ENCODE assay signal across 23 cellular contexts in the genomic region with DNA sequence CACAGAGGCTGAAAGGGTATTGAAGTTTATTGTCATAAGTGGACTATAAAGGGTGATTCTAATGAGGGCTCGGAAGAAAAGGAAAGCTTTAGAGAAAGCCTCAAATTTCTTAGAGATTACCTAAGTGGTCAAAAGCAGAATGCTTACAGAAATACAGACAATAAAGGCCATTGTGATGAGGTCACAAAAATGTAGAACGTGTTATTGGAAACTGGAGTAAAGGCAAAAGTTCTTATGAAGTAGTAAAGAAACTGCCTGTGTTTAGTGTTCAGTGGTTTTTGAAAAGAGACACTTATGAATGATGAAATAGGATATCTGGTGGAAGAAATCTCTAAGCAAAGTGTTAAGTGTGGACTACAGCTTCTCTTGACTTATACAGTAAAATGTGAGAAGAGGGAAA.
DNase-seq lines count a peak whose midpoint lies in the region; ATAC-seq, FAIRE-seq and TF ChIP-seq lines count a peak whose summit lies in the region.
"Had no signal": no experiment of that assay in that cellular context is flagged by ENCODE, and none has a peak within 500 bp of the region (broad histone marks: within the 10 kb centered on the region; RNA-seq: fewer than 3 reads in every experiment).

No MANE protein-coding gene starts in this region.

- no peaks in the 10 kb centered on the region for H3K9me3 ChIP-seq in smooth muscle cell (replicated peaks; ENCODE audit: low read depth)
- no peaks in the 10 kb centered on the region for H3K9me3 ChIP-seq in pancreas
- no peaks in the 10 kb centered on the region for H3K9me3 ChIP-seq in CD4-positive, alpha-beta T cell (ENCODE audit: control insufficient read depth, low read length)
- H3K9me3 ChIP-seq: A549 had no signal

- intact Hi-C loops in pancreas (cut with DNase I), result no loop called here
- intact Hi-C loops in CD4-positive, alpha-beta T cell (cut with DNase I, micrococcal nuclease), result no loop called here

- H3K4me1 Mint-ChIP-seq in CD4-positive, alpha-beta T cell (ENCODE audit: low read depth), result no peaks in the 10 kb centered on the region
- H3K4me1 Mint-ChIP-seq: B cell, CD14-positive monocyte had no signal

- no peaks in the 10 kb centered on the region for H4K20me1 ChIP-seq in smooth muscle cell (ENCODE audit: low read depth)

- WGBS in smooth muscle cell (ENCODE audit: low lambda C conversion rate), result 49% methylated on average over 2 of the region's 2 CpGs
- 83 to 96% methylated on average over 2 of the region's 2 CpGs for WGBS in pancreas, 2 donors

- CTCF ChIA-PET in CD4-positive, alpha-beta T cell (lab: Charles Lee), result no interaction called here

- no peaks in the 10 kb centered on the region for H3K4me1 ChIP-seq in smooth muscle cell (ENCODE audit: low read depth)
- peaks cover 0 to 11% (median 6%) of the 10 kb centered on the region in 3 donors for H3K4me1 ChIP-seq in pancreas
- H3K4me1 ChIP-seq: A549 had no signal

- no peak for FAIRE-seq in pancreas (lab: Jason Lieb, UNC)
- FAIRE-seq: A549 had no signal

- no peaks in the 10 kb centered on the region for H3K27me3 Mint-ChIP-seq in CD4-positive, alpha-beta T cell
- H3K27me3 Mint-ChIP-seq: B cell had no signal

- H3K27ac ChIP-seq in smooth muscle cell (ENCODE audit: low read depth), result peak overlapping the region; percentile 48
- no peak overlapping the region for H3K27ac ChIP-seq in pancreas
- H3K27ac ChIP-seq in CD4-positive, alpha-beta T cell (ENCODE audit: low read depth, low read length), result no peak overlapping the region
- H3K27ac ChIP-seq: A549 had no signal

- POLR2A ChIA-PET in CD4-positive, alpha-beta T cell (lab: Charles Lee), result no interaction called here

- no peak overlapping the region for H3K27ac Mint-ChIP-seq in CD4-positive, alpha-beta T cell
- H3K27ac Mint-ChIP-seq: B cell, CD14-positive monocyte had no signal

- H3K9me3 Mint-ChIP-seq in CD4-positive, alpha-beta T cell, result peaks cover 12% of the 10 kb centered on the region

- no peak overlapping the region for H3K4me3 ChIP-seq in smooth muscle cell
- no peak overlapping the region for H3K4me3 ChIP-seq in pancreas
- H3K4me3 ChIP-seq: A549 had no signal

- H3K4me3 Mint-ChIP-seq in CD4-positive, alpha-beta T cell, result no peak overlapping the region
- H3K4me3 Mint-ChIP-seq: B cell, CD14-positive monocyte had no signal

- H3K27me3 ChIP-seq in smooth muscle cell (ENCODE audit: low read depth) (no peaks in the 10 kb centered on the region), pancreas (no peaks in the 10 kb centered on the region)
- no peaks in the 10 kb centered on the region for H3K27me3 ChIP-seq in CD4-positive, alpha-beta T cell (ENCODE audit: control insufficient read depth, insufficient read depth, low read length)

- TF ChIP-seq CTCF in smooth muscle cell (IDR thresholded peaks at IDR 0.05; ENCODE audit: borderline replicate concordance, insufficient read depth, poor library complexity, severe bottlenecking), result no peak
- TF ChIP-seq CTCF in pancreas (IDR thresholded peaks at IDR 0.05), result no peak
- no peak for TF ChIP-seq CTCF in CD4-positive, alpha-beta T cell (IDR thresholded peaks at IDR 0.05)

- H3F3A ChIP-seq in smooth muscle cell (ENCODE audit: low read depth), result no peaks in the 10 kb centered on the region

- no peak overlapping the region for H3K9ac ChIP-seq in smooth muscle cell (ENCODE audit: low read depth)

- no peaks in the 10 kb centered on the region for H3K79me2 ChIP-seq in smooth muscle cell (ENCODE audit: low read depth)

- ATAC-seq in pancreas, result no peak
- ATAC-seq in CD4-positive, alpha-beta T cell (ENCODE audit: poor library complexity), result no peak
- ATAC-seq: A549, SK-N-SH treated with all-trans-retinoic acid at 6 μM for 48 hours had no signal

- H3K4me2 ChIP-seq in smooth muscle cell, result no peak overlapping the region
- H3K4me2 ChIP-seq: A549 had no signal

- H3K36me3 ChIP-seq in smooth muscle cell (ENCODE audit: low read depth), result no peaks in the 10 kb centered on the region
- no peaks in the 10 kb centered on the region for H3K36me3 ChIP-seq in pancreas

- DNase-seq in M059J (ENCODE audit: low read depth), result peak; percentile 9
- peak; percentile 14 for DNase-seq in astrocyte of the hippocampus (ENCODE audit: low read depth, low spot score)
- DNase-seq in iris pigment epithelial cell (ENCODE audit: low read depth), result peak; percentile 9
- no peak for DNase-seq in smooth muscle cell (lab: John Stamatoyannopoulos, UW; ENCODE audit: unreplicated experiment)
- DNase-seq in dermis blood vessel endothelial cell, result no peak
- DNase-seq in pancreas, result no peak
- no peak for DNase-seq in CD4-positive, alpha-beta T cell
- DNase-seq: DMS153; H7; Karpas-422; NCI-H1092 treated with DMSO at 0.1 percent for 48 hours; NCI-H1436 treated with DMSO at 0.1 percent for 48 hours; NCI-H187 treated with DMSO at 0.1 percent for 48 hours; NCI-H2107; NCI-H446 treated with DMSO at 0.1 percent for 48 hours; NCI-H526; NCI-H82; NK-92 treated with Interleukin-12 subunit alpha and Interleukin-12 subunit beta, amount 100 ng/mL, for 24 hours; PC-3 had no signal

- H3K36me3 Mint-ChIP-seq in CD4-positive, alpha-beta T cell (ENCODE audit: low read depth), result no peaks in the 10 kb centered on the region
- H3K36me3 Mint-ChIP-seq: CD14-positive monocyte had no signal

- H2AFZ ChIP-seq in smooth muscle cell (ENCODE audit: low read depth), result no peak overlapping the region

Comparison
In these comparisons a context has a peak if more than half of its experiments do, and no peak if none do; other contexts are left out.
1. DNase-seq: peak in M059J (single experiment), astrocyte of the hippocampus (single experiment) and iris pigment epithelial cell (single experiment); none in smooth muscle cell (single experiment), dermis blood vessel endothelial cell (single experiment), pancreas (0 of 6) and CD4-positive, alpha-beta T cell (0 of 10).